ENCODE assay signal across 8 cellular contexts in the genomic region with DNA sequence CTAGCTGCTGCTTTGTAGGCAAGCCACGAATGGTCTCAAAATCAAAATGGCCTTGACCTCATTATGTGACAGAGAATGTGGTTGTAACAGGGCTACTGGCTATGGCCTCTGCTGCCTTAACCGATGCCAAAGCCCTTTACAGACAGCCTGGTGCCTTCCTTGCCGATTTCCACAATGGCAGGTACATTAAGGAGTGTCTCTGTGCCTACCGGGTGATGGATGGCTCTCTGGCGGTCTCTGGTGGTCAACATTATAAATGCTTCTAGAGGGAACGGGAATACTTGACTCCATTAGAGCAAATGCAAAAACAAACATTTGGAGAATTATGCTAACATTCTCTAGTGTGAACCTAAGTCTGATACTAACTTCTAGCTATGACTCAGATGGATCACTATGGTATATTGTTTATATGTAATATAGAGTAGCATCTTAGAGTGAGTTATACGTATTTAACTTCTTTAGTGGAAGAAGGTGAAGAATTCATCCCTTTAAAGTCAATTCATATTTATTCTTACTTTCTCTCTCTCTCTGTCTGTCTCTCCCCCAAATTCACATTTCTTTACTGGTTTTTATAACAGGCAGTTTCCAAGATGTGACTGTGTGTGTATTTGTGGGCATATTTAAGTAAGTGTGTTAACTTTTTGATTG. TPM values are rescaled to one million over a fixed set of nuclear protein-coding genes. Genes with fewer than 3 reads are reported as not detected.
DNase-seq lines count a peak whose midpoint lies in the region; ATAC-seq and TF ChIP-seq lines count a peak whose summit lies in the region.

No MANE protein-coding gene starts in this region.

- ATAC-seq in SK-N-SH treated with all-trans-retinoic acid at 6 μM for 48 hours, result peak; percentile 99
- peak; percentile 77 to 80 for ATAC-seq in activated naive CD4-positive, alpha-beta T cell treated with anti-CD3 and anti-CD28 coated beads, Interleukin-2, amount 50 U/mL, for 72 hours
- peak; percentile 69 to 93 (median 85) for ATAC-seq in psoas muscle
- ATAC-seq in aorta (ENCODE audit: low FRiP score), result peak; percentile 86

- no peaks in the 10 kb centered on the region for H3K9me3 ChIP-seq in cardiac muscle cell (ENCODE audit: low read depth)
- no peaks in the 10 kb centered on the region for H3K9me3 ChIP-seq in psoas muscle
- no peaks in the 10 kb centered on the region for H3K9me3 ChIP-seq in aorta (ENCODE audit: control insufficient read depth, low read length)

- H3K27ac ChIP-seq in cardiac muscle cell, result no peak overlapping the region
- no peak overlapping the region for H3K27ac ChIP-seq in psoas muscle
- H3K27ac ChIP-seq in aorta (ENCODE audit: low read depth in 1 of 2, low read length in 2 of 2), result no peak overlapping the region

- no peaks in the 10 kb centered on the region for H3K36me3 Mint-ChIP-seq in activated naive CD4-positive, alpha-beta T cell treated with anti-CD3 and anti-CD28 coated beads, Interleukin-2, amount 50 U/mL, for 72 hours

- TF ChIP-seq CTCF in cardiac muscle cell (IDR thresholded peaks at IDR 0.05; ENCODE audit: low read depth, low read length) (peak; percentile 82), psoas muscle (IDR thresholded peaks at IDR 0.05) (peak; percentile 85)

- WGBS in psoas muscle, 3 donors, result 26 to 32% (median 29%) methylated on average over 7 of the region's 7 CpGs
- WGBS in aorta, 2 donors, result 21 to 22% methylated on average over 7 of the region's 7 CpGs

- no peaks in the 10 kb centered on the region for H3K27me3 ChIP-seq in cardiac muscle cell
- H3K27me3 ChIP-seq in psoas muscle (ENCODE audit: insufficient read depth in 3 of 3, low read length in 2 of 3), result no peaks in the 10 kb centered on the region
- no peaks in the 10 kb centered on the region for H3K27me3 ChIP-seq in aorta (ENCODE audit: control insufficient read depth in 1 of 2, insufficient read depth in 2 of 2, low read length in 1 of 2)

- intact Hi-C loops in psoas muscle (cut with DNase I), result loop anchor here (5.0 to 10.0 kb wide), 5 partner anchors 51 to 801 kb away; no protein-coding TSS in a partner anchor
- intact Hi-C loops in aorta (cut with DNase I), result no loop called here

- no peaks in the 10 kb centered on the region for H3K9me3 Mint-ChIP-seq in activated naive CD4-positive, alpha-beta T cell treated with anti-CD3 and anti-CD28 coated beads, Interleukin-2, amount 50 U/mL, for 72 hours

- DNase-seq in GM03348 (ENCODE audit: low spot score) (peak; percentile 65), GOT3 (lab: John Stamatoyannopoulos, UW) (peak; percentile 15), M059J (ENCODE audit: low read depth) (peak; percentile 65), cardiac muscle cell (ENCODE audit: low read depth in 1 of 2, low spot score in 1 of 2) (peak; percentile 68 to 72), psoas muscle (peak in 1 of 2 donors; percentile 60), aorta (peak in 1 of 2 donors; percentile 61)
- peak; percentile 55 to 71 for DNase-seq in activated naive CD4-positive, alpha-beta T cell treated with anti-CD3 and anti-CD28 coated beads, Interleukin-2, amount 50 U/mL, for 72 hours (ENCODE audit: low spot score in 2 of 2)

- H3K36me3 ChIP-seq in cardiac muscle cell (no peaks in the 10 kb centered on the region), psoas muscle (ENCODE audit: insufficient read depth in 1 of 2, low read depth in 1 of 2) (no peaks in the 10 kb centered on the region), aorta (ENCODE audit: control insufficient read depth in 1 of 2, insufficient read depth in 2 of 2, low read length in 1 of 2) (no peaks in the 10 kb centered on the region)

- no peak overlapping the region for H3K27ac Mint-ChIP-seq in activated naive CD4-positive, alpha-beta T cell treated with anti-CD3 and anti-CD28 coated beads, Interleukin-2, amount 50 U/mL, for 72 hours

- H3K4me3 ChIP-seq in cardiac muscle cell, result no peak overlapping the region
- no peak overlapping the region for H3K4me3 ChIP-seq in psoas muscle
- H3K4me3 ChIP-seq in aorta (ENCODE audit: low read length in 2 of 2), result no peak overlapping the region

- no peaks in the 10 kb centered on the region for H3K4me1 ChIP-seq in cardiac muscle cell (ENCODE audit: low read depth)
- peaks cover 5% of the 10 kb centered on the region for H3K4me1 ChIP-seq in psoas muscle
- H3K4me1 ChIP-seq in aorta (ENCODE audit: control insufficient read depth in 1 of 2, insufficient read depth in 2 of 2, low read length in 2 of 2), result no peaks in the 10 kb centered on the region

TF ChIP-seq in SK-N-SH treated with all-trans-retinoic acid at 6 μM for 48 hours, 23 proteins besides CTCF, POLR2A, EP300 and RAD21:
- TF ChIP-seq TOX (CRISPR knock-in tag; IDR thresholded peaks at IDR 0.05; ENCODE audit: borderline replicate concordance), result no peak
- TF ChIP-seq TCF4 (CRISPR knock-in tag; IDR thresholded peaks at IDR 0.05; ENCODE audit: borderline replicate concordance), result no peak
- no peak for TF ChIP-seq ZNF70 (CRISPR knock-in tag; IDR thresholded peaks at IDR 0.05)
- TF ChIP-seq ISL1 (CRISPR knock-in tag; IDR thresholded peaks at IDR 0.05), result no peak

RNA-seq across cellular contexts. Expression of gene RPS23, which starts 52.5 kb away (rescaled TPM):
- 2,299 and 2,313 TPM in 2 replicates for total RNA-seq in M059J (2014; rRNA removed; shearing (Covaris generic))
- 1,000 to 10,000 TPM; 2,960 to 3,243 TPM for total RNA-seq in activated naive CD4-positive, alpha-beta T cell treated with anti-CD3 and anti-CD28 coated beads, Interleukin-2, amount 50 U/mL, for 72 hours
- 1,239 and 1,612 TPM in 2 replicates for total RNA-seq in cardiac muscle cell
- 702 and 842 TPM in 2 replicates for polyA plus RNA-seq in cardiac muscle cell
- total RNA-seq in psoas muscle, result 1,000 to 10,000 TPM; 1,381 to 2,201 (median 1,702) TPM
- polyA plus RNA-seq in psoas muscle, result 1,000 to 10,000 TPM; 2,954 to 4,268 (median 4,053) TPM
- 1,000 to 10,000 TPM; 1,494 to 1,499 TPM for total RNA-seq in aorta
- polyA plus RNA-seq in aorta, result 1,000 to 10,000 TPM; 4,681 to 7,405 TPM

Comparison
In these comparisons a context has a peak if more than half of its experiments do, and no peak if none do; other contexts are left out.
1. intact Hi-C loops: an anchor here in psoas muscle (5.0 to 10.0 kb wide); none called in aorta.